Comparison of ENCODE assay signal across 23 cellular contexts in the genomic region with DNA sequence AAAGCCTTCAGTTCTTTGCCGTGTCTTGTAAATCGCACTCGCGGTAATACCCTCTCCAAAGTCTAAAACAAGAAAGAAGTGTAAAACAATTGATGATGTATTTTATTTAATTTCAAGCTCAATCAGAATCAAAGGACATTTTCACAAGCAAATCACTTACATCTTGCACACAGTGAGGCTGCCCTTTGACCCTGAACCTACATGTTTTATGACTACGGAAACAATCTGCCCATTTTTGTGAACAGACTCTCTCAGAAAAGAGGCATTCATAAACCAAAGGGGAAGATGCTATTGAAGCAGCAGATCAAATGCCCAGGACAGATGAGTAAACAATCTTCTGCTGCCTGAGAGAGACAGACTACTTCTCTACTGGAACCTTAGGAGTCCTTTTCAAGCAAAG.
"Had no signal": no experiment of that assay in that cellular context is flagged by ENCODE, and none has a peak within 500 bp of the region (broad histone marks: within the 10 kb centered on the region; RNA-seq: fewer than 3 reads in every experiment).

No MANE protein-coding gene starts in this region.

- H3K27ac Mint-ChIP-seq: IgD-negative memory B cell had no signal

- H3K27me3 ChIP-seq: SJSA1 had no signal

- DNase-seq: Kasumi-1, MM.1S, NCI-H1092 treated with DMSO at 0.1 percent for 48 hours, NCI-H1436, NCI-H187, NCI-H2029, NCI-H2081 treated with DMSO at 0.1 percent for 48 hours, NCI-H2171, NCI-H226, NCI-H446, NCI-H510A, NCI-H524 treated with DMSO at 0.1 percent for 48 hours, NCI-H69, NCI-H774, Right ventricle myocardium superior, RPMI8226, SIG-M5 had no signal

- H3K4me1 ChIP-seq: SJSA1 had no signal

- H3K4me1 Mint-ChIP-seq: IgD-negative memory B cell had no signal

- H3K4me3 ChIP-seq: K562, SJSA1, SK-N-MC had no signal

- H3K27me3 Mint-ChIP-seq: IgD-negative memory B cell had no signal

- H3K9me3 ChIP-seq: SJSA1 had no signal

- H3K27ac ChIP-seq: HL-60, KMS-11, SJSA1, SK-N-MC had no signal

- ATAC-seq: K562 had no signal
